Comparison of ENCODE assay signal across 22 cellular contexts in the genomic region with DNA sequence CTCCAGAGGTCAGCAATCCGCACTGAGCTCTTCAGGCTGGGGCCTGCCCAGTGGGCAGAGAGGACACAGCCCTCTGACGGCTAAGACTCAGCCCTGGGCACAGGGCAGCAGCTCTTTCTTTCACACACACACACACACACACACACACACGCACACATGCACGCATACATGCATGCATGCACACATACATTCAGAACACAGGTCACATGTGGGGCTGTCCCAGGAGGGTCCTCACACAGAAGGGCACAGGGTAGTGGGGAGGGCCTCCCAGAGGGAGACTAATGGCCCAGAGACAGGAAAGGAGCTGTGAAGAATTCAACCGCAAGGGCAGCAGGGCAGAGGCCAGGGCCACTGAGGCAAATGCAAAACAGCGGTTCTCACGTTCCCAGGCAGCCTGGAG. TPM values are rescaled to one million over a fixed set of nuclear protein-coding genes. Genes with fewer than 3 reads are reported as not detected.
A peak's percentile ranks its signal among the peaks of the same experiment; 100 is the strongest.
DNase-seq lines count a peak whose midpoint lies in the region; ATAC-seq, FAIRE-seq and TF ChIP-seq lines count a peak whose summit lies in the region.
"Had no signal": no experiment of that assay in that cellular context is flagged by ENCODE, and none has a peak within 500 bp of the region (broad histone marks: within the 10 kb centered on the region; RNA-seq: fewer than 3 reads in every experiment).

No MANE protein-coding gene starts in this region.

- in situ Hi-C loops in K562 (cut with MboI): no loop called here

- no TSS peak for BruUV-seq in K562 (replicated peaks; lab: Mats Ljungman, UMichigan)

- no peaks in the 10 kb centered on the region for H3K79me2 ChIP-seq in K562 (ENCODE audit: control insufficient read depth, insufficient read depth, low read length)

- H3K27ac ChIP-seq in K562 (ENCODE audit: extremely low read depth, low read depth, low read length): no peak overlapping the region
- H3K27ac ChIP-seq in aorta (ENCODE audit: low read depth in 1 of 2, low read length in 2 of 2): no peak overlapping the region

- peak; percentile 22; the same call in 2 of the 3 replicates for ATAC-seq in K562
- ATAC-seq in central memory CD8-positive, alpha-beta T cell (replicated peaks; ENCODE audit: extremely low read depth, poor library complexity, severe bottlenecking): no peak
- peak; percentile 26 for ATAC-seq in stimulated activated effector memory CD8-positive, alpha-beta T cell treated with anti-CD3 and anti-CD28 coated beads, Interleukin-12 subunit alpha, Interleukin-12 subunit beta, amount 100 ng/mL, for 72 hours
- peak; percentile 38 for ATAC-seq in aorta (ENCODE audit: low FRiP score)
- ATAC-seq in HG02870 (IDR thresholded peaks at IDR 0.05; ENCODE audit: unreplicated experiment): no peak

- peak overlapping the region; percentile 1 for H3K27ac Mint-ChIP-seq in central memory CD8-positive, alpha-beta T cell (ENCODE audit: low read depth)
- H3K27ac Mint-ChIP-seq in stimulated activated effector memory CD8-positive, alpha-beta T cell treated with anti-CD3 and anti-CD28 coated beads, Interleukin-12 subunit alpha, Interleukin-12 subunit beta, amount 100 ng/mL, for 72 hours: no peak overlapping the region
- H3K27ac Mint-ChIP-seq: CD4-positive, alpha-beta memory T cell; HFFc6 had no signal

- POLR2A ChIA-PET in K562 (lab: Yijun Ruan, JAX): no interaction called here

- DNase-seq in K562 (ENCODE audit: extremely low read depth in 1 of 4, low spot score in 3 of 4) (no peak), aorta (no peak), GM19239 (ENCODE audit: insufficient read length, low spot score) (no peak)
- no peak for DNase-seq in central memory CD8-positive, alpha-beta T cell (ENCODE audit: low spot score in 2 of 2)
- no peak for DNase-seq in stimulated activated effector memory CD8-positive, alpha-beta T cell treated with anti-CD3 and anti-CD28 coated beads, Interleukin-12 subunit alpha, Interleukin-12 subunit beta, amount 100 ng/mL, for 72 hours (ENCODE audit: low spot score in 2 of 2)
- DNase-seq: C1 segment of cervical spinal cord; Calu3; CD4-positive, alpha-beta memory T cell; COR-L47; DMS53; DMS79 treated with DMSO at 0.1 percent for 48 hours; GF-D8; GOT3; HFFc6 had no signal

- H3K4me1 ChIP-seq in K562 (replicated peaks in 1 of 2; ENCODE audit: control insufficient read depth in 2 of 2, insufficient read depth in 2 of 2, low read length in 2 of 2): no peaks in the 10 kb centered on the region; a peak in 1 of 5 replicates
- no peaks in the 10 kb centered on the region for H3K4me1 ChIP-seq in aorta (ENCODE audit: control insufficient read depth in 1 of 2, insufficient read depth in 2 of 2, low read length in 2 of 2)
- H3K4me1 ChIP-seq: HAP-1 had no signal

- H3K4me3 Mint-ChIP-seq in central memory CD8-positive, alpha-beta T cell: no peak overlapping the region
- H3K4me3 Mint-ChIP-seq in stimulated activated effector memory CD8-positive, alpha-beta T cell treated with anti-CD3 and anti-CD28 coated beads, Interleukin-12 subunit alpha, Interleukin-12 subunit beta, amount 100 ng/mL, for 72 hours: no peak overlapping the region
- H3K4me3 Mint-ChIP-seq: CD4-positive, alpha-beta memory T cell; HFFc6 had no signal

- TF ChIP-seq CTCF in K562 (IDR thresholded peaks at IDR 0.05 in 2 of 3, conservative IDR thresholded peaks at IDR 0.05 in 1 of 3; ENCODE audit: insufficient read depth in 2 of 3, low read depth in 1 of 3, low read length in 3 of 3): no peak

- peaks cover 11% of the 10 kb centered on the region for H3K9me3 Mint-ChIP-seq in central memory CD8-positive, alpha-beta T cell
- no peaks in the 10 kb centered on the region for H3K9me3 Mint-ChIP-seq in stimulated activated effector memory CD8-positive, alpha-beta T cell treated with anti-CD3 and anti-CD28 coated beads, Interleukin-12 subunit alpha, Interleukin-12 subunit beta, amount 100 ng/mL, for 72 hours

- H3K4me3 ChIP-seq in K562: no peak overlapping the region
- H3K4me3 ChIP-seq in aorta (ENCODE audit: low read length in 2 of 2): no peak overlapping the region
- H3K4me3 ChIP-seq: HAP-1 had no signal

- TF ChIP-seq EP300 in K562 (IDR thresholded peaks at IDR 0.05; ENCODE audit: low read length): no peak

- H3K36me3 ChIP-seq in K562 (ENCODE audit: control insufficient read depth, insufficient read depth, low read length) (no peaks in the 10 kb centered on the region), aorta (ENCODE audit: control insufficient read depth in 1 of 2, insufficient read depth in 2 of 2, low read length in 1 of 2) (no peaks in the 10 kb centered on the region)
- H3K36me3 ChIP-seq: HAP-1 had no signal

- no peak overlapping the region for H3K4me2 ChIP-seq in K562 (ENCODE audit: insufficient read depth, low read length)

- intact Hi-C loops in K562 (cut with micrococcal nuclease) (no loop called here), aorta (cut with DNase I) (no loop called here)

- WGBS in K562 (ENCODE audit: insufficient coverage, low coverage, missing lambda C conversion rate): 2% methylated on average over 7 of the region's 7 CpGs
- 80 to 84% methylated on average over 7 of the region's 7 CpGs for WGBS in aorta, 2 donors

- H4K20me1 ChIP-seq in K562 (replicated peaks; ENCODE audit: control insufficient read depth, insufficient read depth, low read length): no peaks in the 10 kb centered on the region

- FAIRE-seq in K562 (lab: Jason Lieb, UNC) (no peak), GM19239 (lab: Jason Lieb, UNC) (no peak)
- FAIRE-seq: GM12891, GM18507, H54 had no signal

- TF ChIP-seq RAD21 in K562 (CRISPR knock-in tag; conservative IDR thresholded peaks at IDR 0.05 in 1 of 2, IDR thresholded peaks at IDR 0.05 in 1 of 2): no peak

- no peaks in the 10 kb centered on the region for H3K4me1 Mint-ChIP-seq in central memory CD8-positive, alpha-beta T cell
- H3K4me1 Mint-ChIP-seq in stimulated activated effector memory CD8-positive, alpha-beta T cell treated with anti-CD3 and anti-CD28 coated beads, Interleukin-12 subunit alpha, Interleukin-12 subunit beta, amount 100 ng/mL, for 72 hours: no peaks in the 10 kb centered on the region
- H3K4me1 Mint-ChIP-seq: CD4-positive, alpha-beta memory T cell had no signal

- no peaks in the 10 kb centered on the region for H3K9me1 ChIP-seq in K562 (ENCODE audit: control insufficient read depth, insufficient read depth, low read length)

- H3K9ac ChIP-seq in K562 (ENCODE audit: insufficient read depth in 1 of 2, low read depth in 2 of 2, low read length in 2 of 2): no peak overlapping the region

- no peak for TF ChIP-seq POLR2A in K562 (conservative IDR thresholded peaks at IDR 0.05)

- no peaks in the 10 kb centered on the region for H3K27me3 Mint-ChIP-seq in central memory CD8-positive, alpha-beta T cell

- CTCF ChIA-PET in K562 (lab: Yijun Ruan, JAX; ENCODE audit: low intra/inter-chr PET ratio): no interaction called here

- no peak overlapping the region for H2AFZ ChIP-seq in K562 (ENCODE audit: low read depth, low read length)

- no peaks in the 10 kb centered on the region for H3K9me3 ChIP-seq in K562 (replicated peaks; ENCODE audit: control insufficient read depth, insufficient read depth, low read depth, low read length)
- no peaks in the 10 kb centered on the region for H3K9me3 ChIP-seq in aorta (ENCODE audit: control insufficient read depth, low read length)
- H3K9me3 ChIP-seq: HAP-1 had no signal

- peaks cover 3% of the 10 kb centered on the region for H3K36me3 Mint-ChIP-seq in central memory CD8-positive, alpha-beta T cell (ENCODE audit: insufficient read depth)
- H3K36me3 Mint-ChIP-seq in stimulated activated effector memory CD8-positive, alpha-beta T cell treated with anti-CD3 and anti-CD28 coated beads, Interleukin-12 subunit alpha, Interleukin-12 subunit beta, amount 100 ng/mL, for 72 hours: no peaks in the 10 kb centered on the region
- H3K36me3 Mint-ChIP-seq: CD4-positive, alpha-beta memory T cell had no signal

- H3K27me3 ChIP-seq in K562 (ENCODE audit: control insufficient read depth in 2 of 2, insufficient read depth in 2 of 2, low read length in 2 of 2) (no peaks in the 10 kb centered on the region), aorta (ENCODE audit: control insufficient read depth in 1 of 2, insufficient read depth in 2 of 2, low read length in 1 of 2) (no peaks in the 10 kb centered on the region)

TF ChIP-seq in K562, 482 proteins besides CTCF, POLR2A, EP300 and RAD21 (continues in another document):
- TF ChIP-seq RBBP5 (IDR thresholded peaks at IDR 0.05; ENCODE audit: borderline replicate concordance, insufficient read depth, low read length, poor library complexity, severe bottlenecking): no peak
- no peak for TF ChIP-seq ETV1 (tag; conservative IDR thresholded peaks at IDR 0.05; ENCODE audit: low read depth)

RNA-seq across cellular contexts. Expression of a gene that starts 20.3 kb away (rescaled TPM):
- total RNA-seq in K562 (2011; cell fraction: chromatin; rRNA removed; ENCODE audit: low replicate concordance): 16.1 and 61.9 TPM in 2 replicates
- 10.8 and 13.3 TPM in 2 replicates for total RNA-seq in K562 (2011; cell fraction: nucleolus; rRNA removed)
- total RNA-seq in K562 (2011; cell fraction: nucleoplasm; rRNA removed): 27.7 and 41.4 TPM in 2 replicates
- total RNA-seq in K562 (2014; rRNA removed) (3.5 and 3.6 TPM in 2 replicates), K562 (2014; rRNA removed; fragmentation: Illumina TruSeq; extraction: Trizol) (10.0 and 10.5 TPM in 2 replicates), K562 (2015; rRNA removed; fragmentation: Illumina TruSeq; extraction: Trizol) (8.8 and 9.2 TPM in 2 replicates), K562 (2021) (11.3 and 11.5 TPM in 2 replicates), aorta (not detected)
- polyA plus RNA-seq in K562 (2011; rRNA removed) (6.1 and 6.8 TPM in 2 replicates), K562 (2014; fragmentation: Illumina TruSeq; extraction: Trizol) (6.9 and 7.1 TPM in 2 replicates), K562 (2014; fragmentation: Nextera tagmentation; extraction: Ambion mirVana) (1 to 10 TPM; 3.7 to 5.1 TPM), K562 (2014; rRNA removed) (11.1 and 11.2 TPM in 2 replicates), aorta (not detected)
- 1.0 and 3.2 TPM in 2 replicates for polyA plus RNA-seq in K562 (2011; cell fraction: cytosol; rRNA removed)
- 9.4 and 15.7 TPM in 2 replicates for polyA plus RNA-seq in K562 (2011; cell fraction: nucleus; rRNA removed)
- polyA plus RNA-seq in K562 (2012): 5.1 and 6.2 TPM in 2 replicates
- polyA minus RNA-seq in K562 (2011; rRNA and poly(A)+ RNA removed): 14.8 and 18.2 TPM in 2 replicates
- polyA minus RNA-seq in K562 (2011; cell fraction: cytosol; rRNA and poly(A)+ RNA removed): 6.2 and 6.5 TPM in 2 replicates
- 10.2 and 19.5 TPM in 2 replicates for polyA minus RNA-seq in K562 (2011; cell fraction: nucleus; rRNA and poly(A)+ RNA removed)
- total RNA-seq: A172; Calu3; CD4-positive, alpha-beta memory T cell; G401; HFFc6 had no signal
- polyA plus RNA-seq: BJ; CD4-positive, alpha-beta memory T cell had no signal

Comparison
In these comparisons a context has a peak if more than half of its experiments do, and no peak if none do; other contexts are left out.
1. ATAC-seq: peak in K562 (single experiment), stimulated activated effector memory CD8-positive, alpha-beta T cell treated with anti-CD3 and anti-CD28 coated beads, Interleukin-12 subunit alpha, Interleukin-12 subunit beta, amount 100 ng/mL, for 72 hours (single experiment) and aorta (single experiment); none in central memory CD8-positive, alpha-beta T cell (single experiment) and HG02870 (single experiment).
2. RNA of a gene that starts 20.3 kb away (total RNA-seq): 3.5 to 61.9 TPM in K562; not detected in aorta; every median in the first group is over 4 times any median in the second.